30 cellular contexts compared by ENCODE assay signal in genomic region chr2:65820454-65820853, GRCh38.
"Had no signal": no experiment of that assay in that cellular context is flagged by ENCODE, and none has a peak within 500 bp of the region (broad histone marks: within the 10 kb centered on the region; RNA-seq: fewer than 3 reads in every experiment).

No MANE protein-coding gene starts in this region.

- H3K36me3 Mint-ChIP-seq: naive thymus-derived CD8-positive, alpha-beta T cell; natural killer cell treated with Interleukin-12 subunit alpha and Interleukin-12 subunit beta and Interleukin-15 and Interleukin-18, amount 100 ng/mL, for 72 hours; stimulated activated effector memory CD8-positive, alpha-beta T cell treated with anti-CD3 and anti-CD28 coated beads, Interleukin-12 subunit alpha, Interleukin-12 subunit beta, amount 100 ng/mL, for 72 hours; stimulated activated naive B cell treated with anti-CD40 and anti-IgM and Interleukin-4, amounts not matched to agents 10 μg/mL and 1 μg/mL and 100 μg/mL, for 72 hours had no signal

- H3K27ac ChIP-seq: neutrophil, ovary, parathyroid adenoma, psoas muscle, right lobe of liver, sigmoid colon, stomach, thoracic aorta, thyroid gland, tibial nerve, upper lobe of left lung, vagina had no signal

- H3K4me3 ChIP-seq: ovary, psoas muscle, right lobe of liver, sigmoid colon, stomach, thoracic aorta, thyroid gland, tibial nerve, upper lobe of left lung, vagina had no signal

- H3K27me3 ChIP-seq: neutrophil, ovary, right lobe of liver, sigmoid colon, stomach, thyroid gland, tibial nerve, upper lobe of left lung, vagina had no signal

- H3K4me3 Mint-ChIP-seq: naive thymus-derived CD8-positive, alpha-beta T cell; natural killer cell treated with Interleukin-12 subunit alpha and Interleukin-12 subunit beta and Interleukin-15 and Interleukin-18, amount 100 ng/mL, for 72 hours; nephron progenitor cell; neural crest cell; stimulated activated effector memory CD8-positive, alpha-beta T cell treated with anti-CD3 and anti-CD28 coated beads, Interleukin-12 subunit alpha, Interleukin-12 subunit beta, amount 100 ng/mL, for 72 hours; stimulated activated naive B cell treated with anti-CD40 and anti-IgM and Interleukin-4, amounts not matched to agents 10 μg/mL and 1 μg/mL and 100 μg/mL, for 72 hours; stimulated activated naive CD8-positive, alpha-beta T cell treated with anti-CD3 and anti-CD28 coated beads, Interleukin-15, Interleukin-2, amounts not matched to agents 100 ng/mL and 50 ng/mL, for 24 hours had no signal

- H3K9me3 ChIP-seq: neutrophil, ovary, right lobe of liver, stomach, thoracic aorta, thyroid gland, upper lobe of left lung, vagina had no signal

- H3K36me3 ChIP-seq: neutrophil, ovary, right lobe of liver, sigmoid colon, stomach, thoracic aorta, thyroid gland, tibial nerve, upper lobe of left lung, vagina had no signal

- H3K27ac Mint-ChIP-seq: naive thymus-derived CD8-positive, alpha-beta T cell; natural killer cell treated with Interleukin-12 subunit alpha and Interleukin-12 subunit beta and Interleukin-15 and Interleukin-18, amount 100 ng/mL, for 72 hours; nephron progenitor cell; progenitor cell of endocrine pancreas; stimulated activated effector memory CD8-positive, alpha-beta T cell treated with anti-CD3 and anti-CD28 coated beads, Interleukin-12 subunit alpha, Interleukin-12 subunit beta, amount 100 ng/mL, for 72 hours; stimulated activated naive B cell treated with anti-CD40 and anti-IgM and Interleukin-4, amounts not matched to agents 10 μg/mL and 1 μg/mL and 100 μg/mL, for 72 hours; stimulated activated naive CD8-positive, alpha-beta T cell treated with anti-CD3 and anti-CD28 coated beads, Interleukin-15, Interleukin-2, amounts not matched to agents 100 ng/mL and 50 ng/mL, for 24 hours had no signal

- H3K27me3 Mint-ChIP-seq: progenitor cell of endocrine pancreas had no signal

- H3K4me1 Mint-ChIP-seq: naive thymus-derived CD8-positive, alpha-beta T cell; neural crest cell; stimulated activated effector memory CD8-positive, alpha-beta T cell treated with anti-CD3 and anti-CD28 coated beads, Interleukin-12 subunit alpha, Interleukin-12 subunit beta, amount 100 ng/mL, for 72 hours; stimulated activated naive B cell treated with anti-CD40 and anti-IgM and Interleukin-4, amounts not matched to agents 10 μg/mL and 1 μg/mL and 100 μg/mL, for 72 hours had no signal

- H3K9me3 Mint-ChIP-seq: stimulated activated effector memory CD8-positive, alpha-beta T cell treated with anti-CD3 and anti-CD28 coated beads, Interleukin-12 subunit alpha, Interleukin-12 subunit beta, amount 100 ng/mL, for 72 hours; stimulated activated naive CD8-positive, alpha-beta T cell treated with anti-CD3 and anti-CD28 coated beads, Interleukin-15, Interleukin-2, amounts not matched to agents 100 ng/mL and 50 ng/mL, for 24 hours had no signal

- DNase-seq: naive thymus-derived CD8-positive, alpha-beta T cell; nephron progenitor cell; nucleus accumbens; ovary; posterior cingulate gyrus; psoas muscle; right cardiac atrium; right lobe of liver; sigmoid colon; small intestine; stimulated activated CD4-positive, alpha-beta T cell treated with anti-CD3 and anti-CD28 coated beads, Interleukin-15, amount 100 ng/mL, for 24 hours; stimulated activated CD4-positive, alpha-beta T cell treated with anti-CD3 and anti-CD28 coated beads, Interleukin-2, amount 100 ng/mL, for 24 hours; stimulated activated CD4-positive, alpha-beta T cell treated with anti-CD3 and anti-CD28 coated beads, Interleukin-2, amount 100 ng/mL, for 48 hours; stimulated activated CD4-positive, alpha-beta T cell treated with anti-CD3 and anti-CD28 coated beads, Interleukin-4, amount 100 ng/mL, for 24 hours; stimulated activated naive B cell treated with anti-CD40 and anti-IgM and Interleukin-4, amounts not matched to agents 10 μg/mL and 1 μg/mL and 100 μg/mL, for 72 hours; stimulated activated naive CD4-positive, alpha-beta T cell treated with Interleukin-2 at 50 U/mL for 16 hours; stomach; thyroid gland; trophoblast cell; upper lobe of left lung had no signal

- H3K4me1 ChIP-seq: psoas muscle, right lobe of liver, sigmoid colon, stomach, thyroid gland, tibial nerve, upper lobe of left lung, vagina had no signal

- H3K9ac ChIP-seq: parathyroid adenoma had no signal
